In the genomic region with DNA sequence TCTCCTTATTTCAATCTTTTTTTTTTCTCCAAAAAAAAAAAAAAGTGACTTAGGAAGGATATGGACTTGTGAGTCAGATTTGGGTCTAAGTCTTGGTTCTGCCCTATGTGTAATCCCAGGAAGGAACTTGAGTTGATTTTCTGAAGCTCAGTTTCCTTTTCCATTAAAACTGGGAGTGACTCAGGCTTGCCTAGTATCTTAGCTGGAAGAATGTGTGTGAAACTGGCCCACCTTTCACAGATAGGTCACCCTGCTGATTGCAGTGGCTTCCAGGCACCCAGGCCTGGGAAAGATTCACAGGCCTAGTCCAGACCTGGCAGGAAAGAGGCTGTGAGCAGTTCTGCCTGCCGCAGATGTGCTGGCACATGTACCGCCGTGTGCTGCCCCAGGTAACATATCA, we compare ENCODE assay signal across 12 cellular contexts.
DNase-seq lines count a peak whose midpoint lies in the region; ATAC-seq and TF ChIP-seq lines count a peak whose summit lies in the region.
"Had no signal": no experiment of that assay in that cellular context is flagged by ENCODE, and none has a peak within 500 bp of the region (broad histone marks: within the 10 kb centered on the region; RNA-seq: fewer than 3 reads in every experiment).

No MANE protein-coding gene starts in this region.

- H3K27me3 ChIP-seq in AG04450 (ENCODE audit: control insufficient read depth, insufficient read depth, low read length) (no peaks in the 10 kb centered on the region), MG63 (no peaks in the 10 kb centered on the region)

- POLR2A ChIA-PET in AG04450 (lab: Yijun Ruan, JAX), result interaction anchor here (0.7 to 2.3 kb wide), 4 partner anchors 96 to 1813 kb away, joined by 4 to 8 read pairs (median 7); no protein-coding TSS in a partner anchor

- TF ChIP-seq CTCF in AG04450 (IDR thresholded peaks at IDR 0.05; ENCODE audit: low read depth, low read length) (no peak), epithelial cell of proximal tubule (conservative IDR thresholded peaks at IDR 0.05; ENCODE audit: low read depth, low read length) (no peak), mesothelial cell of epicardium (IDR thresholded peaks at IDR 0.05; ENCODE audit: unreplicated experiment) (no peak)

- no peaks in the 10 kb centered on the region for H3K36me3 ChIP-seq in MG63

- H3K27ac Mint-ChIP-seq in mesothelial cell of epicardium, result peak overlapping the region; percentile 94
- H3K27ac Mint-ChIP-seq in stimulated activated naive CD8-positive, alpha-beta T cell treated with anti-CD3 and anti-CD28 coated beads, Interleukin-15, amount 100 ng/mL, for 72 hours, result no peak overlapping the region
- H3K27ac Mint-ChIP-seq: CD4-positive, CD25-positive, alpha-beta regulatory T cell had no signal

- H3K4me3 ChIP-seq in AG04450 (ENCODE audit: low read depth, low read length), result no peak overlapping the region
- no peak overlapping the region for H3K4me3 ChIP-seq in MG63
- H3K4me3 ChIP-seq in epithelial cell of proximal tubule (ENCODE audit: low read depth, low read length), result no peak overlapping the region

- H3K9me3 ChIP-seq in AG04450 (ENCODE audit: control insufficient read depth, insufficient read depth, low read length) (no peaks in the 10 kb centered on the region), MG63 (no peaks in the 10 kb centered on the region)

- H3K4me3 Mint-ChIP-seq in mesothelial cell of epicardium, result no peak overlapping the region
- no peak overlapping the region for H3K4me3 Mint-ChIP-seq in stimulated activated naive CD8-positive, alpha-beta T cell treated with anti-CD3 and anti-CD28 coated beads, Interleukin-15, amount 100 ng/mL, for 72 hours
- H3K4me3 Mint-ChIP-seq: CD4-positive, CD25-positive, alpha-beta regulatory T cell; central memory CD8-positive, alpha-beta T cell had no signal

- H3K27me3 Mint-ChIP-seq in mesothelial cell of epicardium (ENCODE audit: low read depth), result no peaks in the 10 kb centered on the region
- no peaks in the 10 kb centered on the region for H3K27me3 Mint-ChIP-seq in stimulated activated naive CD8-positive, alpha-beta T cell treated with anti-CD3 and anti-CD28 coated beads, Interleukin-15, amount 100 ng/mL, for 72 hours
- H3K27me3 Mint-ChIP-seq: CD4-positive, CD25-positive, alpha-beta regulatory T cell; central memory CD8-positive, alpha-beta T cell had no signal

- DNase-seq in AG04450 (ENCODE audit: low read depth, low spot score), result peak; percentile 47
- peak; percentile 35 for DNase-seq in MG63
- DNase-seq in epithelial cell of proximal tubule (ENCODE audit: low read depth), result peak; percentile 73
- no peak for DNase-seq in mesothelial cell of epicardium (ENCODE audit: low spot score in 2 of 2, unreplicated experiment in 2 of 2)
- no peak for DNase-seq in stimulated activated naive CD8-positive, alpha-beta T cell treated with anti-CD3 and anti-CD28 coated beads, Interleukin-15, amount 100 ng/mL, for 72 hours
- no peak for DNase-seq in caudate nucleus (lab: John Stamatoyannopoulos, UW)
- DNase-seq: activated CD4-positive, alpha-beta T cell treated with anti-CD3 and anti-CD28 coated beads for 48 hours; CD4-positive, CD25-positive, alpha-beta regulatory T cell; MM.1S had no signal

- ATAC-seq in stimulated activated naive CD8-positive, alpha-beta T cell treated with anti-CD3 and anti-CD28 coated beads, Interleukin-15, amount 100 ng/mL, for 72 hours, result no peak
- ATAC-seq in GM19351 (IDR thresholded peaks at IDR 0.05; ENCODE audit: unreplicated experiment), result no peak
- no peak for ATAC-seq in HG02763 (IDR thresholded peaks at IDR 0.05; ENCODE audit: unreplicated experiment)

- CTCF ChIA-PET in AG04450 (lab: Charles Lee), result interaction anchor here (0.6 to 1.6 kb wide), 6 partner anchors 10 to 1022 kb away, joined by 3 to 4 read pairs (median 4); no protein-coding TSS in a partner anchor

- H3K4me1 Mint-ChIP-seq in mesothelial cell of epicardium, result peaks cover 55% of the 10 kb centered on the region
- no peaks in the 10 kb centered on the region for H3K4me1 Mint-ChIP-seq in stimulated activated naive CD8-positive, alpha-beta T cell treated with anti-CD3 and anti-CD28 coated beads, Interleukin-15, amount 100 ng/mL, for 72 hours
- H3K4me1 Mint-ChIP-seq: CD4-positive, CD25-positive, alpha-beta regulatory T cell; central memory CD8-positive, alpha-beta T cell had no signal

- H3K9me3 Mint-ChIP-seq in mesothelial cell of epicardium, result peaks cover under 1% of the 10 kb centered on the region
- H3K9me3 Mint-ChIP-seq in stimulated activated naive CD8-positive, alpha-beta T cell treated with anti-CD3 and anti-CD28 coated beads, Interleukin-15, amount 100 ng/mL, for 72 hours, result peaks cover 0 to 1% of the 10 kb centered on the region in 2 donors
- H3K9me3 Mint-ChIP-seq: central memory CD8-positive, alpha-beta T cell had no signal

- H3K27ac ChIP-seq in AG04450 (ENCODE audit: low read depth, low read length), result peak overlapping the region; percentile 85
- no peak overlapping the region for H3K27ac ChIP-seq in caudate nucleus (ENCODE audit: low read depth, low read length)

- peaks cover 1% of the 10 kb centered on the region for H3K36me3 Mint-ChIP-seq in mesothelial cell of epicardium
- H3K36me3 Mint-ChIP-seq: CD4-positive, CD25-positive, alpha-beta regulatory T cell had no signal

Comparison
In these comparisons a context has a peak if more than half of its experiments do, and no peak if none do; other contexts are left out.
1. DNase-seq: peak in AG04450 (single experiment), MG63 (single experiment) and epithelial cell of proximal tubule (single experiment); none in mesothelial cell of epicardium (0 of 2), stimulated activated naive CD8-positive, alpha-beta T cell treated with anti-CD3 and anti-CD28 coated beads, Interleukin-15, amount 100 ng/mL, for 72 hours (0 of 2) and caudate nucleus (0 of 61).